ENCODE assay signal across 27 cellular contexts in the genomic region with DNA sequence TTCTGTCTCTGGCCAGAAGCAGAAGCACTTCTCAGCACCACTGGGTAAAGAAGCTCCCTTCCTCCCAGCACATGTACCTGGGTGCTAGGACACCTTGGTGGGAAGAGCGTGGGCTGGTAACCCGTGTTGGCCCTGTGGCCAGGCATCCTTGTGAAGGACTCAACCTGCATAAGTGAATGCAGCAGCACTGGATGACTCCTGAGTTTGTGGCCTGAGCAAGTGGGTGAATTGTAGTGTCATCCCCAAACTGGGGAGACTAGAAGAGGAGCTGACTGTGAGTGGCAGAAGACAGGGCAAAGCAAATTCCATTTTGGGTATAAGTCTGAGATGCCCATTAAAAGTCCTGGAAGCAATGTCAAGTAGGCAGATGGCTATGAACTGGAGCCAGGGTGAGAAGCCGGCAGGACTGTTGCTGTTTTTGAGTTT.
"Had no signal": no experiment of that assay in that cellular context is flagged by ENCODE, and none has a peak within 500 bp of the region (broad histone marks: within the 10 kb centered on the region; RNA-seq: fewer than 3 reads in every experiment).

No MANE protein-coding gene starts in this region.

- H3K4me3 ChIP-seq: colonic mucosa, esophagus squamous epithelium, left lung, lower lobe of right lung, neural progenitor cell, testis, upper lobe of left lung had no signal

- H3K27me3 ChIP-seq: colonic mucosa, esophagus squamous epithelium, left lung, neural progenitor cell, testis, upper lobe of left lung had no signal

- DNase-seq: activated CD4-positive, alpha-beta T cell treated with anti-CD3 and anti-CD28 coated beads for 1 hour; activated CD8-positive, alpha-beta memory T cell treated with anti-CD3 and anti-CD28 coated beads, Interleukin-2, amount 10 ng/mL, durations not matched to agents 7 days and 5 days; activated CD8-positive, alpha-beta T cell treated with anti-CD3 and anti-CD28 coated beads, Interleukin-2, amount 10 ng/mL, durations not matched to agents 7 days and 5 days; activated effector memory CD4-positive, alpha-beta T cell treated with Interleukin-2 at 50 U/mL for 16 hours; activated naive CD4-positive, alpha-beta T cell treated with Interleukin-2 at 50 U/mL for 16 hours; anterior cingulate cortex; colonic mucosa; effector CD8-positive, alpha-beta T cell; esophagus squamous epithelium; foreskin melanocyte; kidney glomerular epithelial cell; left lung; lower lobe of right lung; mesendoderm; natural killer cell; posterior cingulate gyrus; right cardiac atrium; stimulated activated CD4-positive, alpha-beta T cell treated with anti-CD3 and anti-CD28 coated beads, Interleukin-2, amount 100 ng/mL, for 48 hours; stimulated activated naive CD8-positive, alpha-beta T cell treated with anti-CD3 and anti-CD28 coated beads, Interleukin-15, Interleukin-2, amounts not matched to agents 100 U/mL and 50 U/mL, for 24 hours; T-helper 17 cell; T1000; testis; upper lobe of left lung had no signal

- H3K4me2 ChIP-seq: neural progenitor cell had no signal

- H3K9ac ChIP-seq: neural progenitor cell had no signal

- ATAC-seq: activated CD8-positive, alpha-beta memory T cell treated with anti-CD3 and anti-CD28 coated beads, Interleukin-2, amount 10 ng/mL, durations not matched to agents 7 days and 5 days; activated CD8-positive, alpha-beta T cell treated with anti-CD3 and anti-CD28 coated beads, Interleukin-2, amount 10 ng/mL, durations not matched to agents 7 days and 5 days; left lung; lower lobe of right lung; natural killer cell; right cardiac atrium; stimulated activated naive CD8-positive, alpha-beta T cell treated with anti-CD3 and anti-CD28 coated beads, Interleukin-15, Interleukin-2, amounts not matched to agents 100 U/mL and 50 U/mL, for 24 hours; T-helper 17 cell had no signal

- FAIRE-seq: bronchial epithelial cell, endometrium had no signal

- H3K27ac ChIP-seq: colonic mucosa, epithelial cell of prostate, esophagus squamous epithelium, left lung, lower lobe of right lung, neural progenitor cell, testis, upper lobe of left lung had no signal

- H2AFZ ChIP-seq: neural progenitor cell had no signal

- H3K36me3 ChIP-seq: colonic mucosa, esophagus squamous epithelium, left lung, lower lobe of right lung, neural progenitor cell, upper lobe of left lung had no signal

- H3K4me1 ChIP-seq: colonic mucosa, neural progenitor cell had no signal

- H3K9me3 ChIP-seq: colonic mucosa, esophagus squamous epithelium, left lung, lower lobe of right lung, testis, upper lobe of left lung had no signal
